ENCODE assay signal across 8 cellular contexts in genomic region chr6:139371421-139372253, GRCh38. TPM values are rescaled to one million over a fixed set of nuclear protein-coding genes. Genes with fewer than 3 reads are reported as not detected.
DNase-seq lines count a peak whose midpoint lies in the region; ATAC-seq and TF ChIP-seq lines count a peak whose summit lies in the region.

No MANE protein-coding gene starts in this region.

- TF ChIP-seq CTCF in tibial nerve (IDR thresholded peaks at IDR 0.05) (no peak), GM13977 (IDR thresholded peaks at IDR 0.05; ENCODE audit: extremely low read depth, insufficient read depth, missing control alignments) (no peak)

- H3K9me3 ChIP-seq in tibial nerve: no peaks in the 10 kb centered on the region

- H3K9me3 Mint-ChIP-seq in activated T-cell treated with anti-CD3 and anti-CD28 coated beads, Interleukin-2, amount 50 U/mL, for 24 hours: no peaks in the 10 kb centered on the region
- H3K9me3 Mint-ChIP-seq in activated naive CD8-positive, alpha-beta T cell treated with anti-CD3 and anti-CD28 coated beads, Interleukin-2, amount 10 ng/mL, durations not matched to agents 7 days and 5 days: no peaks in the 10 kb centered on the region

- H3K27ac Mint-ChIP-seq in activated T-cell treated with anti-CD3 and anti-CD28 coated beads, Interleukin-2, amount 50 U/mL, for 24 hours: peak overlapping the region; percentile 82
- H3K27ac Mint-ChIP-seq in activated naive CD8-positive, alpha-beta T cell treated with anti-CD3 and anti-CD28 coated beads, Interleukin-2, amount 10 ng/mL, durations not matched to agents 7 days and 5 days: peak overlapping the region; percentile 26

- in situ Hi-C loops in GM13977 (cut with MboI; ENCODE audit: low pct_unique_long_range_greater_than_20kb, low sequenced_read_pairs, unreplicated experiment): loop anchor here (25.0 kb wide), 1 partner anchor 559 kb away; no protein-coding TSS in a partner anchor

- no peak for DNase-seq in activated T-cell treated with anti-CD3 and anti-CD28 coated beads, Interleukin-2, amount 50 U/mL, for 24 hours
- DNase-seq in activated T-cell treated with anti-CD3 and anti-CD28 coated beads, Interleukin-2, amount 50 U/mL, for 1 hour: no peak
- DNase-seq in activated naive CD8-positive, alpha-beta T cell treated with anti-CD3 and anti-CD28 coated beads, Interleukin-2, amount 10 ng/mL, durations not matched to agents 7 days and 5 days: no peak
- DNase-seq in left kidney (ENCODE audit: low read depth, low spot score) (peak; percentile 33), tibial nerve (ENCODE audit: low spot score in 2 of 2) (no peak), GM13977 (ENCODE audit: low spot score) (no peak)

- POLR2A ChIA-PET in activated naive CD8-positive, alpha-beta T cell treated with anti-CD3 and anti-CD28 coated beads, Interleukin-2, amount 10 ng/mL, durations not matched to agents 7 days and 5 days (lab: Charles Lee): interaction anchor here (0.6 to 4.9 kb wide), 2 partner anchors 80 to 583 kb away, joined by 3 to 41 read pairs; partner anchors contain the start of gene TXLNB

- WGBS in tibial nerve, 2 donors: 23 to 35% methylated on average over 3 of the region's 3 CpGs

- no peak for TF ChIP-seq EP300 in tibial nerve (IDR thresholded peaks at IDR 0.05)

- H3K4me3 Mint-ChIP-seq in activated T-cell treated with anti-CD3 and anti-CD28 coated beads, Interleukin-2, amount 50 U/mL, for 24 hours: peak overlapping the region; percentile 90
- peak overlapping the region; percentile 96 for H3K4me3 Mint-ChIP-seq in activated naive CD8-positive, alpha-beta T cell treated with anti-CD3 and anti-CD28 coated beads, Interleukin-2, amount 10 ng/mL, durations not matched to agents 7 days and 5 days

- H3K4me3 ChIP-seq in tibial nerve: peak overlapping the region; percentile 61 to 100 (median 92)

- peaks cover 54% of the 10 kb centered on the region for H3K4me1 Mint-ChIP-seq in activated T-cell treated with anti-CD3 and anti-CD28 coated beads, Interleukin-2, amount 50 U/mL, for 24 hours (ENCODE audit: low read depth)
- H3K4me1 Mint-ChIP-seq in activated naive CD8-positive, alpha-beta T cell treated with anti-CD3 and anti-CD28 coated beads, Interleukin-2, amount 10 ng/mL, durations not matched to agents 7 days and 5 days: peaks cover 34% of the 10 kb centered on the region

- peaks cover 36% of the 10 kb centered on the region for H3K36me3 Mint-ChIP-seq in activated T-cell treated with anti-CD3 and anti-CD28 coated beads, Interleukin-2, amount 50 U/mL, for 24 hours (ENCODE audit: low read depth)
- H3K36me3 Mint-ChIP-seq in activated naive CD8-positive, alpha-beta T cell treated with anti-CD3 and anti-CD28 coated beads, Interleukin-2, amount 10 ng/mL, durations not matched to agents 7 days and 5 days: peaks cover 13% of the 10 kb centered on the region

- H3K4me1 ChIP-seq in tibial nerve: peaks cover 0 to 49% (median 22%) of the 10 kb centered on the region in 4 donors

- H3K27me3 Mint-ChIP-seq in activated T-cell treated with anti-CD3 and anti-CD28 coated beads, Interleukin-2, amount 50 U/mL, for 24 hours: no peaks in the 10 kb centered on the region
- no peaks in the 10 kb centered on the region for H3K27me3 Mint-ChIP-seq in activated naive CD8-positive, alpha-beta T cell treated with anti-CD3 and anti-CD28 coated beads, Interleukin-2, amount 10 ng/mL, durations not matched to agents 7 days and 5 days

- TF ChIP-seq POLR2A in tibial nerve (IDR thresholded peaks at IDR 0.05): no peak

- H3K27ac ChIP-seq in tibial nerve: peak overlapping the region; percentile 91 to 99 (median 96)

- peaks cover 0 to 29% (median 0%) of the 10 kb centered on the region in 3 donors for H3K36me3 ChIP-seq in tibial nerve

- no peaks in the 10 kb centered on the region for H3K27me3 ChIP-seq in tibial nerve

- no peak for ATAC-seq in activated naive CD8-positive, alpha-beta T cell treated with anti-CD3 and anti-CD28 coated beads, Interleukin-2, amount 10 ng/mL, durations not matched to agents 7 days and 5 days (ENCODE audit: low read depth)
- ATAC-seq in HG03039 (IDR thresholded peaks at IDR 0.05; ENCODE audit: unreplicated experiment) (no peak), HG02588 (IDR thresholded peaks at IDR 0.05; ENCODE audit: unreplicated experiment) (no peak)

RNA-seq across cellular contexts. Expression of gene CITED2, which starts 2.8 kb away (rescaled TPM):
- 10 to 100 TPM; 71.7 to 80.4 TPM for total RNA-seq in activated naive CD8-positive, alpha-beta T cell treated with anti-CD3 and anti-CD28 coated beads, Interleukin-2, amount 10 ng/mL, durations not matched to agents 7 days and 5 days
- total RNA-seq in tibial nerve: 100 to 1,000 TPM; 297 to 618 (median 413) TPM
